ENCODE assay signal across 8 cellular contexts in the genomic region with DNA sequence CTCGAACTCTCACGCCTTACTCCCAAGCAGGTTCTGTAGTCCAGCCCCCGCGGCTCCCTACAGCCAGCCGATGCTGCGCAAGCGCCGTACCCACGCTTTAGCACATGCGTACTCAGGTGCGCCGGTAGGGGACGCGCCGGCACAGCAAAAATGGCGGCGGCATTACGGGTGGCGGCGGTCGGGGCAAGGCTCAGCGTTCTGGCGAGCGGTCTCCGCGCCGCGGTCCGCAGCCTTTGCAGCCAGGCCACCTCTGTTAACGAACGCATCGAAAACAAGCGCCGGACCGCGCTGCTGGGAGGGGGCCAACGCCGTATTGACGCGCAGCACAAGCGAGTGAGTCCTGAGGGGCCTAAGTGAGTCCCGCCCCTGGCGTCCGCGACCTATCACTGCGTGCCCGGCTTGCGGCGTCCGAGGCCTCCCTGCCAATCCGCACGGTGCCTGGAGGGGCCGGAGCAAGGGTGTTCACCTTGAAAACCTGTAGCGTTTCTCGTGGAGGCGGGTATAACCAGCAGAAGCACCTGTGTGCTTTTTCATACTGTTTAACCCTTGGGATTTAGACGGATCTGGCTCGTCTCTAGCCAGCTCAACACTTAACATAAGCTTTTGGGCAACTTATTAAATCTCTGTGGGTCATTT. TPM values are rescaled to one million over a fixed set of nuclear protein-coding genes. Genes with fewer than 3 reads are reported as not detected.
DNase-seq lines count a peak whose midpoint lies in the region; ATAC-seq and TF ChIP-seq lines count a peak whose summit lies in the region.

A gene (plus strand): TSS at position 115 of the 636 bp plus-strand sequence. CDS start 36 bp downstream, at position 151.

- peak within 1 kb of the TSS; percentile 58 for H3K9ac ChIP-seq in muscle layer of colon (ENCODE audit: low read length)

- DNase-seq in DMS79 (lab: John Stamatoyannopoulos, UW) (peak; percentile 96), KBM-7 (peak; percentile 95), PC-9 (peak; percentile 90 to 97)
- DNase-seq in activated T-cell treated with anti-CD3 and anti-CD28 coated beads, Interleukin-2, amount 50 U/mL, for 24 hours, result peak; percentile 96
- peak; percentile 76 for DNase-seq in stimulated activated CD8-positive, alpha-beta memory T cell treated with anti-CD3 and anti-CD28 coated beads, Interleukin-7, amount 100 ng/mL, for 24 hours (ENCODE audit: low read depth)

- intact Hi-C loops in PC-9 (cut with micrococcal nuclease; ENCODE audit: unreplicated experiment), result loop anchor here (1.0 to 2.0 kb wide), 3 partner anchors 54 to 502 kb away; a partner anchor contains a TSS

- no peaks in the 10 kb centered on the region for H3K9me2 ChIP-seq in PC-9 (ENCODE audit: insufficient read depth)

- H3K27me3 ChIP-seq in PC-9 (ENCODE audit: insufficient read depth, low read depth) (no peaks in the 10 kb centered on the region), esophagus (ENCODE audit: control insufficient read depth in 1 of 2, insufficient read depth in 2 of 2, low read length in 2 of 2) (no peaks in the 10 kb centered on the region), muscle layer of colon (ENCODE audit: control insufficient read depth in 1 of 2, insufficient read depth in 2 of 2, low read length in 2 of 2) (no peaks in the 10 kb centered on the region)

- H3F3A ChIP-seq in PC-9 (ENCODE audit: insufficient read depth, low read depth), result peaks cover 19% of the 10 kb centered on the region

- TF ChIP-seq CTCF in PC-9 (conservative IDR thresholded peaks at IDR 0.05), result peak; percentile 73

- H3K79me2 ChIP-seq in PC-9 (ENCODE audit: low read depth), result peaks cover 14% of the 10 kb centered on the region

- H3K9me3 Mint-ChIP-seq in activated T-cell treated with anti-CD3 and anti-CD28 coated beads, Interleukin-2, amount 50 U/mL, for 24 hours, result no peaks in the 10 kb centered on the region

- peak within 1 kb of the TSS; percentile 75 for H3K27ac ChIP-seq in PC-9
- peak within 1 kb of the TSS; percentile 97 to 99 for H3K27ac ChIP-seq in esophagus (ENCODE audit: low read depth in 2 of 2, low read length in 1 of 2)
- peak within 1 kb of the TSS; percentile 86 for H3K27ac ChIP-seq in muscle layer of colon (ENCODE audit: low read depth, low read length)

- no peaks in the 10 kb centered on the region for H3K36me3 ChIP-seq in PC-9 (ENCODE audit: low read depth)
- no peaks in the 10 kb centered on the region for H3K36me3 ChIP-seq in esophagus (ENCODE audit: control insufficient read depth in 2 of 2, insufficient read depth in 2 of 2, low read length in 1 of 2)
- H3K36me3 ChIP-seq in muscle layer of colon (ENCODE audit: insufficient read depth, low read length), result no peaks in the 10 kb centered on the region

- H3K4me1 ChIP-seq in PC-9 (replicated peaks; ENCODE audit: insufficient read depth), result peaks cover 28% of the 10 kb centered on the region
- H3K4me1 ChIP-seq in esophagus (ENCODE audit: control insufficient read depth in 2 of 2, insufficient read depth in 2 of 2, low read length in 1 of 2), result peaks cover 0 to 4% of the 10 kb centered on the region in 2 donors
- peaks cover 11% of the 10 kb centered on the region for H3K4me1 ChIP-seq in muscle layer of colon (ENCODE audit: insufficient read depth, low read length)

- POLR2A ChIA-PET in PC-9 (lab: Charles Lee; ENCODE audit: unreplicated experiment), result interaction anchor here (0.7 kb wide), 1 partner anchor 323 kb away, joined by 3 read pairs; no protein-coding TSS in a partner anchor

- peak; percentile 99 for ATAC-seq in GM21717 (IDR thresholded peaks at IDR 0.05; ENCODE audit: unreplicated experiment)

- H3K4me2 ChIP-seq in PC-9, result peak within 1 kb of the TSS; percentile 77

- peak within 1 kb of the TSS; percentile 90 for H3K4me3 Mint-ChIP-seq in activated T-cell treated with anti-CD3 and anti-CD28 coated beads, Interleukin-2, amount 50 U/mL, for 24 hours

- no peaks in the 10 kb centered on the region for H4K20me1 ChIP-seq in PC-9 (ENCODE audit: insufficient read depth)

- H3K27me3 Mint-ChIP-seq in activated T-cell treated with anti-CD3 and anti-CD28 coated beads, Interleukin-2, amount 50 U/mL, for 24 hours, result no peaks in the 10 kb centered on the region

- H2AFZ ChIP-seq in PC-9, result peak within 1 kb of the TSS; percentile 83

- 0% methylated on average over 58 of the region's 58 CpGs for WGBS in esophagus, 2 donors

- BruUV-seq in PC-9 (replicated peaks; lab: Mats Ljungman, UMichigan), result no TSS peak

- CTCF ChIA-PET in PC-9 (lab: Charles Lee), result no interaction called here

- in situ Hi-C loops in KBM-7 (cut with MboI; ENCODE audit: low pct_unique_long_range_greater_than_20kb, low sequenced_read_pairs), result no loop called here

- peak within 1 kb of the TSS; percentile 97 for H3K27ac Mint-ChIP-seq in activated T-cell treated with anti-CD3 and anti-CD28 coated beads, Interleukin-2, amount 50 U/mL, for 24 hours

- H3K9me3 ChIP-seq in PC-9 (ENCODE audit: insufficient read depth, low read depth), result no peaks in the 10 kb centered on the region
- no peaks in the 10 kb centered on the region for H3K9me3 ChIP-seq in esophagus (ENCODE audit: control insufficient read depth in 2 of 2, insufficient read depth in 1 of 2, low read depth in 1 of 2, low read length in 1 of 2)
- no peaks in the 10 kb centered on the region for H3K9me3 ChIP-seq in muscle layer of colon (ENCODE audit: low read length)

- H3K4me3 ChIP-seq in PC-9 (peak within 1 kb of the TSS; percentile 51), esophagus (ENCODE audit: low read depth in 1 of 2, low read length in 2 of 2) (peak within 1 kb of the TSS; percentile 72 to 91), muscle layer of colon (ENCODE audit: low read depth in 1 of 2, low read length in 2 of 2) (peak within 1 kb of the TSS; percentile 70 to 73)

- peaks cover 22% of the 10 kb centered on the region for H3K4me1 Mint-ChIP-seq in activated T-cell treated with anti-CD3 and anti-CD28 coated beads, Interleukin-2, amount 50 U/mL, for 24 hours (ENCODE audit: low read depth)

- peaks cover 13% of the 10 kb centered on the region for H3K36me3 Mint-ChIP-seq in activated T-cell treated with anti-CD3 and anti-CD28 coated beads, Interleukin-2, amount 50 U/mL, for 24 hours (ENCODE audit: low read depth)

RNA-seq across cellular contexts. Expression of the gene that starts here (rescaled TPM):
- 46.8 and 49.3 TPM in 2 replicates for total RNA-seq in PC-9 (2021)
- polyA plus RNA-seq in esophagus, result 10 to 100 TPM; 16.3 to 30.2 TPM

Comparison
In these comparisons a context has a peak if more than half of its experiments do, and no peak if none do; other contexts are left out.
1. Peak in every context shown above with its lines: DNase-seq, ATAC-seq, H3K4me3 ChIP-seq and H3K27ac ChIP-seq.